In genomic region chr3:54755746-54756145, GRCh38 we compare ENCODE assay signal across 24 cellular contexts.
"Had no signal": no experiment of that assay in that cellular context is flagged by ENCODE, and none has a peak within 500 bp of the region (broad histone marks: within the 10 kb centered on the region; RNA-seq: fewer than 3 reads in every experiment).

No MANE protein-coding gene starts in this region.

- H3K4me2 ChIP-seq: neural progenitor cell had no signal

- H3K27ac ChIP-seq: body of pancreas, foreskin keratinocyte, neural progenitor cell, sigmoid colon, transverse colon, uterus, WERI-Rb-1 had no signal

- H3K4me1 ChIP-seq: body of pancreas, foreskin keratinocyte, neural progenitor cell, transverse colon, uterus had no signal

- H3K9ac ChIP-seq: neural progenitor cell had no signal

- H3K36me3 ChIP-seq: neural progenitor cell, sigmoid colon, transverse colon, uterus, WERI-Rb-1 had no signal

- H3K9me3 ChIP-seq: body of pancreas, sigmoid colon, transverse colon, uterus had no signal

- H3K4me3 Mint-ChIP-seq: activated CD4-positive, alpha-beta T cell treated with anti-CD3 and anti-CD28 coated beads, Interleukin-2, amount 10 ng/mL, durations not matched to agents 7 days and 5 days; activated CD8-positive, alpha-beta memory T cell treated with anti-CD3 and anti-CD28 coated beads, Interleukin-2, amount 10 ng/mL, durations not matched to agents 7 days and 5 days; activated CD8-positive, alpha-beta T cell treated with anti-CD3 and anti-CD28 coated beads for 36 hours; activated naive CD4-positive, alpha-beta T cell treated with anti-CD3 and anti-CD28 coated beads, Interleukin-2, amount 10 ng/mL, durations not matched to agents 7 days and 5 days; naive thymus-derived CD4-positive, alpha-beta T cell; neural progenitor cell; stimulated activated naive B cell treated with anti-CD40 and anti-IgM and Interleukin-4, amounts not matched to agents 10 μg/mL and 1 μg/mL and 100 μg/mL, for 72 hours; T-helper 2 cell treated with Interferon-gamma antibody and Interleukin-4, amounts not matched to agents 5 μg/mL and 100 μg/mL, for 36 hours had no signal

- H3K27ac Mint-ChIP-seq: activated CD4-positive, alpha-beta T cell treated with anti-CD3 and anti-CD28 coated beads, Interleukin-2, amount 10 ng/mL, durations not matched to agents 7 days and 5 days; activated CD8-positive, alpha-beta memory T cell treated with anti-CD3 and anti-CD28 coated beads, Interleukin-2, amount 10 ng/mL, durations not matched to agents 7 days and 5 days; activated CD8-positive, alpha-beta T cell treated with anti-CD3 and anti-CD28 coated beads for 36 hours; activated naive CD4-positive, alpha-beta T cell treated with anti-CD3 and anti-CD28 coated beads, Interleukin-2, amount 10 ng/mL, durations not matched to agents 7 days and 5 days; naive thymus-derived CD4-positive, alpha-beta T cell; progenitor cell of endocrine pancreas; stimulated activated naive B cell treated with anti-CD40 and anti-IgM and Interleukin-4, amounts not matched to agents 10 μg/mL and 1 μg/mL and 100 μg/mL, for 72 hours; T-helper 2 cell treated with Interferon-gamma antibody and Interleukin-4, amounts not matched to agents 5 μg/mL and 100 μg/mL, for 36 hours had no signal

- H2AFZ ChIP-seq: neural progenitor cell had no signal

- H3K9me3 Mint-ChIP-seq: activated CD4-positive, alpha-beta T cell treated with anti-CD3 and anti-CD28 coated beads, Interleukin-2, amount 10 ng/mL, durations not matched to agents 7 days and 5 days; activated CD8-positive, alpha-beta T cell treated with anti-CD3 and anti-CD28 coated beads for 36 hours; activated naive CD4-positive, alpha-beta T cell treated with anti-CD3 and anti-CD28 coated beads, Interleukin-2, amount 10 ng/mL, durations not matched to agents 7 days and 5 days; neural progenitor cell; T-helper 2 cell treated with Interferon-gamma antibody and Interleukin-4, amounts not matched to agents 5 μg/mL and 100 μg/mL, for 36 hours had no signal

- H3K4me1 Mint-ChIP-seq: activated CD4-positive, alpha-beta T cell treated with anti-CD3 and anti-CD28 coated beads, Interleukin-2, amount 10 ng/mL, durations not matched to agents 7 days and 5 days; activated CD8-positive, alpha-beta memory T cell treated with anti-CD3 and anti-CD28 coated beads, Interleukin-2, amount 10 ng/mL, durations not matched to agents 7 days and 5 days; activated naive CD4-positive, alpha-beta T cell treated with anti-CD3 and anti-CD28 coated beads, Interleukin-2, amount 10 ng/mL, durations not matched to agents 7 days and 5 days; naive thymus-derived CD4-positive, alpha-beta T cell; stimulated activated naive B cell treated with anti-CD40 and anti-IgM and Interleukin-4, amounts not matched to agents 10 μg/mL and 1 μg/mL and 100 μg/mL, for 72 hours had no signal

- H3K4me3 ChIP-seq: body of pancreas, neural progenitor cell, sigmoid colon, transverse colon, uterus had no signal

- H3K27me3 ChIP-seq: body of pancreas, foreskin keratinocyte, neural progenitor cell, sigmoid colon, transverse colon, uterus had no signal

- DNase-seq: activated CD4-positive, alpha-beta T cell treated with anti-CD3 and anti-CD28 coated beads, Interleukin-2, amount 10 ng/mL, durations not matched to agents 7 days and 5 days; activated CD4-positive, CD25-positive, alpha-beta regulatory T cell treated with anti-CD3 and anti-CD28 coated beads, Interleukin-2, amount 50 U/mL, for 72 hours; activated CD8-positive, alpha-beta memory T cell treated with anti-CD3 and anti-CD28 coated beads, Interleukin-2, amount 10 ng/mL, durations not matched to agents 7 days and 5 days; activated CD8-positive, alpha-beta T cell treated with anti-CD3 and anti-CD28 coated beads for 36 hours; activated effector memory CD4-positive, alpha-beta T cell treated with anti-CD3 and anti-CD28 coated beads, Interleukin-2, amount 50 U/mL, for 16 hours; activated naive CD4-positive, alpha-beta T cell treated with anti-CD3 and anti-CD28 coated beads, Interleukin-2, amount 10 ng/mL, durations not matched to agents 7 days and 5 days; activated T-cell treated with anti-CD3 and anti-CD28 coated beads for 4 hours; body of pancreas; effector memory CD4-positive, alpha-beta T cell; foreskin keratinocyte; left colon; naive thymus-derived CD4-positive, alpha-beta T cell; retina; sigmoid colon; stimulated activated CD4-positive, alpha-beta T cell treated with anti-CD3 and anti-CD28 coated beads, Interleukin-2, amount 100 ng/mL, for 48 hours; stimulated activated CD8-positive, alpha-beta memory T cell treated with anti-CD3 and anti-CD28 coated beads, Interleukin-4, amount 100 ng/mL, for 48 hours; stimulated activated naive B cell treated with anti-CD40 and anti-IgM and Interleukin-4, amounts not matched to agents 10 μg/mL and 1 μg/mL and 100 μg/mL, for 72 hours; transverse colon; uterus; WERI-Rb-1 had no signal

- FAIRE-seq: keratinocyte had no signal

- ATAC-seq: activated CD8-positive, alpha-beta memory T cell treated with anti-CD3 and anti-CD28 coated beads, Interleukin-2, amount 10 ng/mL, durations not matched to agents 7 days and 5 days; activated CD8-positive, alpha-beta T cell treated with anti-CD3 and anti-CD28 coated beads for 36 hours; body of pancreas; foreskin keratinocyte; left colon; naive thymus-derived CD4-positive, alpha-beta T cell; stimulated activated naive B cell treated with anti-CD40 and anti-IgM and Interleukin-4, amounts not matched to agents 10 μg/mL and 1 μg/mL and 100 μg/mL, for 72 hours had no signal

- H3K36me3 Mint-ChIP-seq: activated CD8-positive, alpha-beta memory T cell treated with anti-CD3 and anti-CD28 coated beads, Interleukin-2, amount 10 ng/mL, durations not matched to agents 7 days and 5 days; activated naive CD4-positive, alpha-beta T cell treated with anti-CD3 and anti-CD28 coated beads, Interleukin-2, amount 10 ng/mL, durations not matched to agents 7 days and 5 days; naive thymus-derived CD4-positive, alpha-beta T cell; stimulated activated naive B cell treated with anti-CD40 and anti-IgM and Interleukin-4, amounts not matched to agents 10 μg/mL and 1 μg/mL and 100 μg/mL, for 72 hours had no signal

- H3K27me3 Mint-ChIP-seq: activated CD4-positive, alpha-beta T cell treated with anti-CD3 and anti-CD28 coated beads, Interleukin-2, amount 10 ng/mL, durations not matched to agents 7 days and 5 days; activated CD8-positive, alpha-beta memory T cell treated with anti-CD3 and anti-CD28 coated beads, Interleukin-2, amount 10 ng/mL, durations not matched to agents 7 days and 5 days; activated CD8-positive, alpha-beta T cell treated with anti-CD3 and anti-CD28 coated beads for 36 hours; activated naive CD4-positive, alpha-beta T cell treated with anti-CD3 and anti-CD28 coated beads, Interleukin-2, amount 10 ng/mL, durations not matched to agents 7 days and 5 days; progenitor cell of endocrine pancreas; stimulated activated naive B cell treated with anti-CD40 and anti-IgM and Interleukin-4, amounts not matched to agents 10 μg/mL and 1 μg/mL and 100 μg/mL, for 72 hours had no signal
